In the genomic region with DNA sequence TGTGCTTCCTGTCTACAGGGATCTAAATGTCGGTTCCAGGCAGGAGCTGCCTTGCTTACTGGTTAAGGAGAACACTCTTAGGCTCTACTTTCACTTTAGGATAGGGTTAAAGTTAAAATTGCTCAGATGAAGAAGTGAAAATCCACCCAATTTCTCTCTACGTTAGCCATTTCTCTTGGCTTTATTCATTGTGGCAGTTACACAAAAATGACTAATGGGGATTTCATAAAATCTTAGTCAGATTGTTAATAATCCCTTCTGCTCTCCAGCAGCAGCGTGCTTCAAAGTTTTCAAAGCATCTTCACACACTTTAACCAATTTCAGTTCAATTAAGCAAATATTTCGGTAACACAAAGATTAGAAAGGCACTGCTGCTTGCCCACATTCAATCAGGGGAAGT, we compare ENCODE assay signal across 14 cellular contexts. TPM values are rescaled to one million over a fixed set of nuclear protein-coding genes. Genes with fewer than 3 reads are reported as not detected.
A peak's percentile ranks its signal among the peaks of the same experiment; 100 is the strongest.
DNase-seq lines count a peak whose midpoint lies in the region; ATAC-seq lines count a peak whose summit lies in the region.
"Had no signal": no experiment of that assay in that cellular context is flagged by ENCODE, and none has a peak within 500 bp of the region (broad histone marks: within the 10 kb centered on the region; RNA-seq: fewer than 3 reads in every experiment).

No MANE protein-coding gene starts in this region.

- no peak overlapping the region for H2BK120ac ChIP-seq in mesenchymal stem cell (ENCODE audit: low read depth, low read length)

- H2BK5ac ChIP-seq in mesenchymal stem cell (ENCODE audit: low read depth, low read length, poor library complexity, severe bottlenecking) = no peak overlapping the region

- H3K23ac ChIP-seq in mesenchymal stem cell (ENCODE audit: low read length in 2 of 2) = no peak overlapping the region

- no peak overlapping the region for H3K27ac ChIP-seq in mesenchymal stem cell (ENCODE audit: low read length, poor library complexity, severe bottlenecking)
- H3K27ac ChIP-seq: esophagus muscularis mucosa, ovary, transverse colon had no signal

- H2AFZ ChIP-seq in mesenchymal stem cell (ENCODE audit: low read depth, low read length) = no peak overlapping the region

- 72% methylated on average over 4 of the region's 4 CpGs for WGBS in mesenchymal stem cell

- no peak overlapping the region for H2BK12ac ChIP-seq in mesenchymal stem cell (ENCODE audit: low read length in 2 of 2)

- no peaks in the 10 kb centered on the region for H3K4me1 ChIP-seq in mesenchymal stem cell (ENCODE audit: control insufficient read depth, insufficient read depth, low read depth, low read length)
- H3K4me1 ChIP-seq: esophagus muscularis mucosa, transverse colon had no signal

- H3K4me3 ChIP-seq in mesenchymal stem cell (ENCODE audit: insufficient read depth in 1 of 2, low read depth in 1 of 2, low read length in 2 of 2) = peak overlapping the region in 1 of 2 experiments; percentile 51
- H3K4me3 ChIP-seq: esophagus muscularis mucosa, ovary, transverse colon had no signal

- H3K27me3 ChIP-seq in mesenchymal stem cell (ENCODE audit: control insufficient read depth in 1 of 2, insufficient read depth in 1 of 2, low read length in 2 of 2) = no peaks in the 10 kb centered on the region
- H3K27me3 ChIP-seq: ovary, transverse colon had no signal

- no peaks in the 10 kb centered on the region for H3K79me1 ChIP-seq in mesenchymal stem cell (replicated peaks; ENCODE audit: low read length, poor library complexity, severe bottlenecking)

- H3K18ac ChIP-seq in mesenchymal stem cell (ENCODE audit: low read depth in 1 of 2, low read length in 2 of 2) = no peak overlapping the region

- ATAC-seq in GM18868 (IDR thresholded peaks at IDR 0.05; ENCODE audit: unreplicated experiment) (peak; percentile 68), HG02763 (IDR thresholded peaks at IDR 0.05; ENCODE audit: unreplicated experiment) (peak; percentile 57)
- ATAC-seq: activated naive CD8-positive, alpha-beta T cell treated with anti-CD3 and anti-CD28 coated beads, Interleukin-2, amount 50 U/mL, for 24 hours; Right ventricle myocardium inferior had no signal

- H3K14ac ChIP-seq in mesenchymal stem cell (ENCODE audit: low read length in 2 of 2) = no peak overlapping the region

- no peak overlapping the region for H2BK15ac ChIP-seq in mesenchymal stem cell (ENCODE audit: low read depth, poor library complexity, severe bottlenecking)

- H4K8ac ChIP-seq in mesenchymal stem cell (ENCODE audit: low read length) = no peak overlapping the region

- H3K4ac ChIP-seq in mesenchymal stem cell (ENCODE audit: low read depth in 1 of 2, low read length in 2 of 2) = no peak overlapping the region

- H3K36me3 ChIP-seq in mesenchymal stem cell (ENCODE audit: control insufficient read depth in 1 of 2, insufficient read depth in 2 of 2, low read depth in 1 of 2, low read length in 2 of 2) = no peaks in the 10 kb centered on the region
- H3K36me3 ChIP-seq: esophagus muscularis mucosa, ovary, transverse colon had no signal

- H3K9me3 ChIP-seq in mesenchymal stem cell (ENCODE audit: control insufficient read depth, low read length) = no peaks in the 10 kb centered on the region
- H3K9me3 ChIP-seq: esophagus muscularis mucosa, ovary, transverse colon had no signal

- no peak overlapping the region for H2AK5ac ChIP-seq in mesenchymal stem cell (ENCODE audit: low read length, severe bottlenecking)

- DNase-seq in NOMO-1 (lab: John Stamatoyannopoulos, UW; ENCODE audit: unreplicated experiment in 2 of 2) (peak; percentile 24 to 56), mesenchymal stem cell (no peak), NCI-H226 (no peak), NCI-H146 treated with DMSO at 0.1 percent for 48 hours (lab: John Stamatoyannopoulos, UW; ENCODE audit: unreplicated experiment) (no peak), NAMALWA (ENCODE audit: low spot score) (no peak)
- DNase-seq: activated naive CD8-positive, alpha-beta T cell treated with anti-CD3 and anti-CD28 coated beads, Interleukin-2, amount 50 U/mL, for 24 hours; CD8-positive, alpha-beta memory T cell; midbrain; ovary; transverse colon had no signal

- H4K91ac ChIP-seq in mesenchymal stem cell (ENCODE audit: low read length) = no peak overlapping the region

- H3K4me2 ChIP-seq in mesenchymal stem cell (ENCODE audit: low read length, poor library complexity, severe bottlenecking) = no peak overlapping the region

- H3K9ac ChIP-seq in mesenchymal stem cell (ENCODE audit: low read length) = peak overlapping the region; percentile 47

RNA-seq across cellular contexts. Expression of a gene that starts 58.4 kb away (rescaled TPM):
- polyA plus RNA-seq in mesenchymal stem cell (2013, experiment 1 of 2) = 505 TPM
- polyA plus RNA-seq in mesenchymal stem cell (2013, experiment 2 of 2) = 505 TPM

Comparison
In these comparisons a context has a peak if more than half of its experiments do, and no peak if none do; other contexts are left out.
1. DNase-seq: peak in NOMO-1 (2 of 2); none in mesenchymal stem cell (single experiment), NCI-H226 (single experiment), NCI-H146 treated with DMSO at 0.1 percent for 48 hours (single experiment) and NAMALWA (single experiment).